ENCODE assay signal across 8 cellular contexts in genomic region chr11:70483077-70483861, GRCh38.
DNase-seq lines count a peak whose midpoint lies in the region; TF ChIP-seq lines count a peak whose summit lies in the region.

No MANE protein-coding gene starts in this region.

- no peaks in the 10 kb centered on the region for H3K36me3 Mint-ChIP-seq in activated T-cell treated with anti-CD3 and anti-CD28 coated beads, Interleukin-2, amount 50 U/mL, for 24 hours (ENCODE audit: low read depth)
- no peaks in the 10 kb centered on the region for H3K36me3 Mint-ChIP-seq in activated naive CD4-positive, alpha-beta T cell treated with anti-CD3 and anti-CD28 coated beads for 36 hours (ENCODE audit: low read depth)

- peaks cover 3% of the 10 kb centered on the region for H3K27me3 Mint-ChIP-seq in activated T-cell treated with anti-CD3 and anti-CD28 coated beads, Interleukin-2, amount 50 U/mL, for 24 hours
- H3K27me3 Mint-ChIP-seq in activated naive CD4-positive, alpha-beta T cell treated with anti-CD3 and anti-CD28 coated beads for 36 hours (ENCODE audit: low read depth), result no peaks in the 10 kb centered on the region

- H3K27me3 ChIP-seq in MG63, result no peaks in the 10 kb centered on the region

- peak; percentile 26 for DNase-seq in EH (ENCODE audit: low read depth)
- peak; percentile 80 for DNase-seq in MG63
- DNase-seq in cardiac fibroblast (ENCODE audit: low read depth in 2 of 2), result peak; percentile 65 to 66
- peak; percentile 28 for DNase-seq in mucosa of gallbladder (ENCODE audit: low spot score)
- no peak for DNase-seq in activated T-cell treated with anti-CD3 and anti-CD28 coated beads, Interleukin-2, amount 50 U/mL, for 24 hours
- no peak for DNase-seq in stimulated activated CD4-positive, alpha-beta T cell treated with anti-CD3 and anti-CD28 coated beads, Interleukin-4, amount 100 ng/mL, for 1 hour
- DNase-seq in NCI-H2107 (lab: John Stamatoyannopoulos, UW), result no peak
- no peak for DNase-seq in activated naive CD4-positive, alpha-beta T cell treated with anti-CD3 and anti-CD28 coated beads for 36 hours

- CTCF ChIA-PET in activated naive CD4-positive, alpha-beta T cell treated with anti-CD3 and anti-CD28 coated beads for 36 hours (lab: Charles Lee), result interaction anchor here (0.7 kb wide), 1 partner anchor 1584 kb away, joined by 3 read pairs; no protein-coding TSS in a partner anchor

- TF ChIP-seq CTCF in cardiac fibroblast (IDR thresholded peaks at IDR 0.05; ENCODE audit: low read depth, low read length), result peak; percentile 53

- no peak overlapping the region for H3K27ac Mint-ChIP-seq in activated T-cell treated with anti-CD3 and anti-CD28 coated beads, Interleukin-2, amount 50 U/mL, for 24 hours
- no peak overlapping the region for H3K27ac Mint-ChIP-seq in activated naive CD4-positive, alpha-beta T cell treated with anti-CD3 and anti-CD28 coated beads for 36 hours

- H3K4me3 Mint-ChIP-seq in activated T-cell treated with anti-CD3 and anti-CD28 coated beads, Interleukin-2, amount 50 U/mL, for 24 hours, result no peak overlapping the region
- no peak overlapping the region for H3K4me3 Mint-ChIP-seq in activated naive CD4-positive, alpha-beta T cell treated with anti-CD3 and anti-CD28 coated beads for 36 hours

- no peaks in the 10 kb centered on the region for H3K9me3 ChIP-seq in MG63

- H3K36me3 ChIP-seq in MG63, result no peaks in the 10 kb centered on the region

- H3K4me1 Mint-ChIP-seq in activated T-cell treated with anti-CD3 and anti-CD28 coated beads, Interleukin-2, amount 50 U/mL, for 24 hours (ENCODE audit: low read depth), result no peaks in the 10 kb centered on the region
- no peaks in the 10 kb centered on the region for H3K4me1 Mint-ChIP-seq in activated naive CD4-positive, alpha-beta T cell treated with anti-CD3 and anti-CD28 coated beads for 36 hours (ENCODE audit: low read depth)

- H3K4me3 ChIP-seq in MG63 (no peak overlapping the region), cardiac fibroblast (replicated peaks in 1 of 2; ENCODE audit: low read depth in 2 of 2, low read length in 2 of 2) (no peak overlapping the region)

- intact Hi-C loops in activated naive CD4-positive, alpha-beta T cell treated with anti-CD3 and anti-CD28 coated beads for 36 hours (cut with micrococcal nuclease), result no loop called here

- no peaks in the 10 kb centered on the region for H3K9me3 Mint-ChIP-seq in activated T-cell treated with anti-CD3 and anti-CD28 coated beads, Interleukin-2, amount 50 U/mL, for 24 hours
- no peaks in the 10 kb centered on the region for H3K9me3 Mint-ChIP-seq in activated naive CD4-positive, alpha-beta T cell treated with anti-CD3 and anti-CD28 coated beads for 36 hours

Comparison
In these comparisons a context has a peak if more than half of its experiments do, and no peak if none do; other contexts are left out.
1. DNase-seq: peak in EH (single experiment), MG63 (single experiment), cardiac fibroblast (2 of 2) and mucosa of gallbladder (single experiment); none in activated T-cell treated with anti-CD3 and anti-CD28 coated beads, Interleukin-2, amount 50 U/mL, for 24 hours (single experiment), stimulated activated CD4-positive, alpha-beta T cell treated with anti-CD3 and anti-CD28 coated beads, Interleukin-4, amount 100 ng/mL, for 1 hour (single experiment), NCI-H2107 (single experiment) and activated naive CD4-positive, alpha-beta T cell treated with anti-CD3 and anti-CD28 coated beads for 36 hours (single experiment).